In genomic region chr5:5492087-5492933, GRCh38 we compare ENCODE assay signal across 8 cellular contexts.
DNase-seq lines count a peak whose midpoint lies in the region; ATAC-seq, FAIRE-seq and TF ChIP-seq lines count a peak whose summit lies in the region.

No MANE protein-coding gene starts in this region.

- peaks cover 0 to 10% (median 5%) of the 10 kb centered on the region in 4 experiments; a peak in 5 of 8 replicates for H3K36me3 ChIP-seq in H1 (ENCODE audit: control insufficient read depth in 2 of 4, insufficient read depth in 4 of 4, low read length in 3 of 4)

- no peak overlapping the region for H2BK20ac ChIP-seq in H1 (ENCODE audit: low read length)

- H3K23ac ChIP-seq in H1 (ENCODE audit: insufficient read length): no peak overlapping the region

- POLR2A ChIA-PET in HEK293T (lab: Yijun Ruan, JAX) (no interaction called here), H1 (lab: Charles Lee; ENCODE audit: partially characterized antibody) (no interaction called here)

- TF ChIP-seq CTCF in H1 (IDR thresholded peaks at IDR 0.05; ENCODE audit: control extremely low read depth in 1 of 3, insufficient read depth in 1 of 3, low read depth in 1 of 3, low read length in 3 of 3) (peak; percentile 16 to 74 (median 69)), mesothelial cell of epicardium (IDR thresholded peaks at IDR 0.05; ENCODE audit: unreplicated experiment) (peak; percentile 46)

- no peak overlapping the region for H3K9ac ChIP-seq in H1 (replicated peaks in 1 of 4; ENCODE audit: extremely low read depth in 1 of 4, low read depth in 3 of 4, low read length in 3 of 4)

- ATAC-seq in HG03095 (IDR thresholded peaks at IDR 0.05; ENCODE audit: unreplicated experiment): no peak

- peaks cover 3% of the 10 kb centered on the region; the same call in 1 of the 2 replicates for H3K23me2 ChIP-seq in H1 (ENCODE audit: low read depth, low read length)

- H2BK5ac ChIP-seq in H1 (ENCODE audit: low read depth, low read length): no peak overlapping the region

- WGBS in H1 (ENCODE audit: extremely low coverage in 1 of 2, insufficient coverage in 1 of 2, insufficient read length in 1 of 2, insufficient replicate concordance in 2 of 2, low coverage in 1 of 2, low lambda C conversion rate in 2 of 2, missing lambda C conversion rate in 1 of 2), 2 experiments: 42% methylated on average over 12 of the region's 12 CpGs; no CpG with 5 or more reads in 1 of the 2 experiments

- H3K56ac ChIP-seq in H1 (replicated peaks; ENCODE audit: insufficient read length, low read depth, low read length): no peak overlapping the region

- peak; percentile 8 for DNase-seq in activated T-cell treated with anti-CD3 and anti-CD28 coated beads for 48 hours (ENCODE audit: low read depth)
- DNase-seq in activated T-cell treated with anti-CD3 and anti-CD28 coated beads, Interleukin-2, amount 50 U/mL, for 1 hour: no peak
- DNase-seq in HEK293T (ENCODE audit: extremely low spot score): peak; percentile 51
- peak; percentile 76 for DNase-seq in NCI-H1694 (lab: John Stamatoyannopoulos, UW)
- DNase-seq in T-helper 1 cell: peak in 4 of 5 donors; percentile 24 to 61 (median 32)
- no peak for DNase-seq in H1 (ENCODE audit: low read depth in 1 of 2, low spot score in 2 of 2)
- DNase-seq in mesothelial cell of epicardium (ENCODE audit: low spot score in 2 of 2, unreplicated experiment in 2 of 2): no peak

- no peaks in the 10 kb centered on the region for H4K20me1 ChIP-seq in H1 (replicated peaks in 1 of 2; ENCODE audit: control insufficient read depth in 1 of 2, insufficient read depth in 2 of 2, low read length in 2 of 2)

- H2BK120ac ChIP-seq in H1 (replicated peaks; ENCODE audit: low read depth, low read length): no peak overlapping the region

- peak overlapping the region; percentile 49 for H3K4me3 Mint-ChIP-seq in mesothelial cell of epicardium

- H3K18ac ChIP-seq in H1 (ENCODE audit: extremely low read depth, low read length): no peak overlapping the region

- 0 out of 2 replicates have a peak overlapping the region, but pooled peaks have one; percentile 58 for H4K8ac ChIP-seq in H1 (ENCODE audit: extremely low read depth, insufficient read depth, low read length)

- H4K5ac ChIP-seq in H1 (ENCODE audit: insufficient read length, low read depth, low read length): no peak overlapping the region

- no peak overlapping the region for H3K4ac ChIP-seq in H1 (replicated peaks; ENCODE audit: insufficient read length, low read depth, low read length)

- peaks cover 0 to 7% (median 2%) of the 10 kb centered on the region in 4 experiments; a peak in 4 of 7 replicates for H3K4me1 ChIP-seq in H1 (replicated peaks in 1 of 4; ENCODE audit: control insufficient read depth in 3 of 4, insufficient read depth in 4 of 4, low read length in 3 of 4)

- peaks cover 4% of the 10 kb centered on the region for H3K36me3 Mint-ChIP-seq in mesothelial cell of epicardium

- H3K9me3 Mint-ChIP-seq in mesothelial cell of epicardium: no peaks in the 10 kb centered on the region

- H3K4me1 Mint-ChIP-seq in mesothelial cell of epicardium: peaks cover 22% of the 10 kb centered on the region

- H4K91ac ChIP-seq in H1 (replicated peaks; ENCODE audit: insufficient read length, low read length): no peak overlapping the region

- peak; percentile 63 for FAIRE-seq in H1 (lab: Jason Lieb, UNC)

- H3K27ac Mint-ChIP-seq in mesothelial cell of epicardium: no peak overlapping the region

- no peak overlapping the region for H2BK15ac ChIP-seq in H1 (ENCODE audit: low read length)

- no peak for TF ChIP-seq EP300 in H1 (IDR thresholded peaks at IDR 0.05; ENCODE audit: borderline replicate concordance in 1 of 2, low read depth in 2 of 2, low read length in 2 of 2)

- H3K14ac ChIP-seq in H1 (ENCODE audit: insufficient read length): no peak overlapping the region

- H3K79me2 ChIP-seq in H1 (ENCODE audit: control insufficient read depth in 1 of 2, insufficient read depth in 2 of 2, low read length in 2 of 2): no peaks in the 10 kb centered on the region

- H2AK5ac ChIP-seq in H1 (ENCODE audit: low read depth, low read length): no peak overlapping the region

- no peaks in the 10 kb centered on the region for H3K27me3 Mint-ChIP-seq in mesothelial cell of epicardium (ENCODE audit: low read depth)

- H2BK12ac ChIP-seq in H1 (ENCODE audit: low read depth, low read length): no peak overlapping the region

- H2AFZ ChIP-seq in H1 (ENCODE audit: low read length): no peak overlapping the region

- no peaks in the 10 kb centered on the region for H3K9me3 ChIP-seq in H1 (ENCODE audit: insufficient read depth in 2 of 2, low read depth in 1 of 2, low read length in 1 of 2)

- TF ChIP-seq POLR2A in H1 (IDR thresholded peaks at IDR 0.05; ENCODE audit: control extremely low read depth in 1 of 2, low read depth in 2 of 2, low read length in 2 of 2): no peak

- no peak overlapping the region for H3K4me3 ChIP-seq in H1 (ENCODE audit: extremely low read depth in 1 of 4, insufficient read depth in 2 of 4, low read depth in 3 of 4, low read length in 4 of 4)

- H3K4me2 ChIP-seq in H1 (ENCODE audit: insufficient read depth in 1 of 2, low read depth in 2 of 2, low read length in 2 of 2): no peak overlapping the region

- no peaks in the 10 kb centered on the region for H3K79me1 ChIP-seq in H1 (ENCODE audit: low read depth, low read length)

- peaks cover 0 to 7% (median 6%) of the 10 kb centered on the region in 4 experiments; a peak in 3 of 7 replicates for H3K27me3 ChIP-seq in H1 (replicated peaks in 1 of 4; ENCODE audit: control insufficient read depth in 3 of 4, extremely low read depth in 1 of 4, insufficient read depth in 3 of 4, low read length in 3 of 4)

- peak; percentile 93 to 95 for TF ChIP-seq RAD21 in H1 (IDR thresholded peaks at IDR 0.05 in 1 of 2, conservative IDR thresholded peaks at IDR 0.05 in 1 of 2; ENCODE audit: low read depth in 2 of 2, low read length in 2 of 2)

- no peak overlapping the region for H3K27ac ChIP-seq in H1 (ENCODE audit: low read depth, low read length)

- CTCF ChIA-PET in HEK293T (lab: Yijun Ruan, JAX): no interaction called here
- CTCF ChIA-PET in H1 (lab: Charles Lee; ENCODE audit: partially characterized antibody): interaction anchor here (0.6 to 2.6 kb wide), 8 partner anchors 9 to 872 kb away, joined by 3 to 21 read pairs (median 4); no protein-coding TSS in a partner anchor

TF ChIP-seq in HEK293T, 16 proteins besides CTCF, POLR2A, EP300 and RAD21:
- TF ChIP-seq BHLHE40 (IDR thresholded peaks at IDR 0.05; ENCODE audit: borderline replicate concordance): no peak
- TF ChIP-seq ZNF384 (IDR thresholded peaks at IDR 0.05): no peak
- TF ChIP-seq LEF1 (IDR thresholded peaks at IDR 0.05; ENCODE audit: borderline replicate concordance): no peak
- no peak for TF ChIP-seq HDGF (IDR thresholded peaks at IDR 0.05; ENCODE audit: borderline replicate concordance)
- TF ChIP-seq SP1 (IDR thresholded peaks at IDR 0.05): no peak
- no peak for TF ChIP-seq NFRKB (IDR thresholded peaks at IDR 0.05)
- TF ChIP-seq CTBP1 (IDR thresholded peaks at IDR 0.05; ENCODE audit: borderline replicate concordance): no peak
- TF ChIP-seq PKNOX1 (IDR thresholded peaks at IDR 0.05): no peak
- no peak for TF ChIP-seq ELF4 (IDR thresholded peaks at IDR 0.05)
- no peak for TF ChIP-seq ARNT (IDR thresholded peaks at IDR 0.05)

TF ChIP-seq in H1, 55 proteins besides CTCF, POLR2A, EP300 and RAD21:
- TF ChIP-seq EZH2 (IDR thresholded peaks at IDR 0.05; ENCODE audit: low read depth, low read length, severe bottlenecking): no peak
- TF ChIP-seq BACH1 (IDR thresholded peaks at IDR 0.05; ENCODE audit: low read length): no peak
- no peak for TF ChIP-seq SIRT6 (IDR thresholded peaks at IDR 0.05; ENCODE audit: low read length)
- no peak for TF ChIP-seq NANOG (IDR thresholded peaks at IDR 0.05; ENCODE audit: insufficient read depth, low read depth, low read length, poor library complexity, severe bottlenecking)
- no peak for TF ChIP-seq KDM5A (IDR thresholded peaks at IDR 0.05; ENCODE audit: low read length)
- TF ChIP-seq CTBP2 (IDR thresholded peaks at IDR 0.05; ENCODE audit: borderline replicate concordance, insufficient read depth, insufficient read length, low read length): no peak
- no peak for TF ChIP-seq CEBPB (IDR thresholded peaks at IDR 0.05; ENCODE audit: low read depth, low read length)
- no peak for TF ChIP-seq POLR2AphosphoS5 (IDR thresholded peaks at IDR 0.05; ENCODE audit: low read depth, low read length)
- no peak for TF ChIP-seq TEAD4 (IDR thresholded peaks at IDR 0.05; ENCODE audit: low read depth, low read length)
- no peak for TF ChIP-seq JUN (IDR thresholded peaks at IDR 0.05; ENCODE audit: low read depth, low read length)
- TF ChIP-seq E2F6 (IDR thresholded peaks at IDR 0.05): no peak
- TF ChIP-seq SP1 (IDR thresholded peaks at IDR 0.05; ENCODE audit: low read depth, low read length): no peak
- no peak for TF ChIP-seq USF2 (IDR thresholded peaks at IDR 0.05; ENCODE audit: low read length)
- TF ChIP-seq SP2 (IDR thresholded peaks at IDR 0.05; ENCODE audit: low read length): no peak

Comparison
In these comparisons a context has a peak if more than half of its experiments do, and no peak if none do; other contexts are left out.
1. DNase-seq: peak in activated T-cell treated with anti-CD3 and anti-CD28 coated beads for 48 hours (single experiment), HEK293T (single experiment), NCI-H1694 (single experiment) and T-helper 1 cell (4 of 5); none in activated T-cell treated with anti-CD3 and anti-CD28 coated beads, Interleukin-2, amount 50 U/mL, for 1 hour (single experiment), H1 (0 of 2) and mesothelial cell of epicardium (0 of 2).